ENCODE assay signal across 34 cellular contexts in genomic region chr2:81786809-81787208, GRCh38.
"Had no signal": no experiment of that assay in that cellular context is flagged by ENCODE, and none has a peak within 500 bp of the region (broad histone marks: within the 10 kb centered on the region; RNA-seq: fewer than 3 reads in every experiment).

No MANE protein-coding gene starts in this region.

- H3K27me3 ChIP-seq: MG63 had no signal

- DNase-seq: Karpas-422, Kasumi-1, KG1, MG63, MM.1S, MV-4-11, NCI-H1048, NCI-H1092, NCI-H1092 treated with DMSO at 0.1 percent for 48 hours, NCI-H1105, NCI-H1105 treated with DMSO at 0.1 percent for 48 hours, NCI-H1417, NCI-H1417 treated with DMSO at 0.1 percent for 48 hours, NCI-H1436, NCI-H1436 treated with DMSO at 0.1 percent for 48 hours, NCI-H146, NCI-H1694, NCI-H1694 treated with DMSO at 0.1 percent for 48 hours, NCI-H187 treated with DMSO at 0.1 percent for 48 hours, NCI-H1930, NCI-H2029, NCI-H2029 treated with DMSO at 0.1 percent for 48 hours, NCI-H2081, NCI-H2081 treated with DMSO at 0.1 percent for 48 hours, NCI-H2107, NCI-H2171, NCI-H2171 treated with DMSO at 0.1 percent for 48 hours, NCI-H2227 treated with DMSO at 0.1 percent for 48 hours, NCI-H226, NCI-H345, NCI-H446, NCI-H446 treated with DMSO at 0.1 percent for 48 hours, NCI-H510A had no signal

- H3K9ac ChIP-seq: KMS-11 had no signal

- H3K36me3 ChIP-seq: MG63 had no signal

- H3K9me3 ChIP-seq: MG63 had no signal

- H3K27ac ChIP-seq: KMS-11 had no signal

- H3K4me3 ChIP-seq: MG63 had no signal

- H3K4me2 ChIP-seq: KMS-11 had no signal
